1 cellular context compared by ENCODE assay signal in genomic region chr10:43689618-43689954, GRCh38.
A peak's percentile ranks its signal among the peaks of the same experiment; 100 is the strongest.
TF ChIP-seq lines count a peak whose summit lies in the region.

No MANE protein-coding gene starts in this region.

TF ChIP-seq in WTC11, 78 proteins besides CTCF, POLR2A, EP300 and RAD21 (continued from another document and continues in another):
- no peak for TF ChIP-seq ZNF281 (CRISPR knock-in tag; IDR thresholded peaks at IDR 0.05)
- TF ChIP-seq, protein P1, sequence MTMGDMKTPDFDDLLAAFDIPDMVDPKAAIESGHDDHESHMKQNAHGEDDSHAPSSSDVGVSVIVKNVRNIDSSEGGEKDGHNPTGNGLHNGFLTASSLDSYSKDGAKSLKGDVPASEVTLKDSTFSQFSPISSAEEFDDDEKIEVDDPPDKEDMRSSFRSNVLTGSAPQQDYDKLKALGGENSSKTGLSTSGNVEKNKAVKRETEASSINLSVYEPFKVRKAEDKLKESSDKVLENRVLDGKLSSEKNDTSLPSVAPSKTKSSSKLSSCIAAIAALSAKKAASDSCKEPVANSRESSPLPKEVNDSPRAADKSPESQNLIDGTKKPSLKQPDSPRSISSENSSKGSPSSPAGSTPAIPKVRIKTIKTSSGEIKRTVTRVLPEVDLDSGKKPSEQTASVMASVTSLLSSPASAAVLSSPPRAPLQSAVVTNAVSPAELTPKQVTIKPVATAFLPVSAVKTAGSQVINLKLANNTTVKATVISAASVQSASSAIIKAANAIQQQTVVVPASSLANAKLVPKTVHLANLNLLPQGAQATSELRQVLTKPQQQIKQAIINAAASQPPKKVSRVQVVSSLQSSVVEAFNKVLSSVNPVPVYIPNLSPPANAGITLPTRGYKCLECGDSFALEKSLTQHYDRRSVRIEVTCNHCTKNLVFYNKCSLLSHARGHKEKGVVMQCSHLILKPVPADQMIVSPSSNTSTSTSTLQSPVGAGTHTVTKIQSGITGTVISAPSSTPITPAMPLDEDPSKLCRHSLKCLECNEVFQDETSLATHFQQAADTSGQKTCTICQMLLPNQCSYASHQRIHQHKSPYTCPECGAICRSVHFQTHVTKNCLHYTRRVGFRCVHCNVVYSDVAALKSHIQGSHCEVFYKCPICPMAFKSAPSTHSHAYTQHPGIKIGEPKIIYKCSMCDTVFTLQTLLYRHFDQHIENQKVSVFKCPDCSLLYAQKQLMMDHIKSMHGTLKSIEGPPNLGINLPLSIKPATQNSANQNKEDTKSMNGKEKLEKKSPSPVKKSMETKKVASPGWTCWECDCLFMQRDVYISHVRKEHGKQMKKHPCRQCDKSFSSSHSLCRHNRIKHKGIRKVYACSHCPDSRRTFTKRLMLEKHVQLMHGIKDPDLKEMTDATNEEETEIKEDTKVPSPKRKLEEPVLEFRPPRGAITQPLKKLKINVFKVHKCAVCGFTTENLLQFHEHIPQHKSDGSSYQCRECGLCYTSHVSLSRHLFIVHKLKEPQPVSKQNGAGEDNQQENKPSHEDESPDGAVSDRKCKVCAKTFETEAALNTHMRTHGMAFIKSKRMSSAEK (CRISPR knock-in tag; IDR thresholded peaks at IDR 0.05; ENCODE audit: borderline replicate concordance), result no peak
- no peak for TF ChIP-seq E2F5 (CRISPR knock-in tag; IDR thresholded peaks at IDR 0.05)
- no peak for TF ChIP-seq TP53 (CRISPR knock-in tag; IDR thresholded peaks at IDR 0.05)
- no peak for TF ChIP-seq ETV6 (CRISPR knock-in tag; IDR thresholded peaks at IDR 0.05)
- 0 out of 2 replicates have a peak, but pooled peaks have one; percentile 43 for TF ChIP-seq CREM (CRISPR knock-in tag; IDR thresholded peaks at IDR 0.05)
- TF ChIP-seq, protein P2, sequence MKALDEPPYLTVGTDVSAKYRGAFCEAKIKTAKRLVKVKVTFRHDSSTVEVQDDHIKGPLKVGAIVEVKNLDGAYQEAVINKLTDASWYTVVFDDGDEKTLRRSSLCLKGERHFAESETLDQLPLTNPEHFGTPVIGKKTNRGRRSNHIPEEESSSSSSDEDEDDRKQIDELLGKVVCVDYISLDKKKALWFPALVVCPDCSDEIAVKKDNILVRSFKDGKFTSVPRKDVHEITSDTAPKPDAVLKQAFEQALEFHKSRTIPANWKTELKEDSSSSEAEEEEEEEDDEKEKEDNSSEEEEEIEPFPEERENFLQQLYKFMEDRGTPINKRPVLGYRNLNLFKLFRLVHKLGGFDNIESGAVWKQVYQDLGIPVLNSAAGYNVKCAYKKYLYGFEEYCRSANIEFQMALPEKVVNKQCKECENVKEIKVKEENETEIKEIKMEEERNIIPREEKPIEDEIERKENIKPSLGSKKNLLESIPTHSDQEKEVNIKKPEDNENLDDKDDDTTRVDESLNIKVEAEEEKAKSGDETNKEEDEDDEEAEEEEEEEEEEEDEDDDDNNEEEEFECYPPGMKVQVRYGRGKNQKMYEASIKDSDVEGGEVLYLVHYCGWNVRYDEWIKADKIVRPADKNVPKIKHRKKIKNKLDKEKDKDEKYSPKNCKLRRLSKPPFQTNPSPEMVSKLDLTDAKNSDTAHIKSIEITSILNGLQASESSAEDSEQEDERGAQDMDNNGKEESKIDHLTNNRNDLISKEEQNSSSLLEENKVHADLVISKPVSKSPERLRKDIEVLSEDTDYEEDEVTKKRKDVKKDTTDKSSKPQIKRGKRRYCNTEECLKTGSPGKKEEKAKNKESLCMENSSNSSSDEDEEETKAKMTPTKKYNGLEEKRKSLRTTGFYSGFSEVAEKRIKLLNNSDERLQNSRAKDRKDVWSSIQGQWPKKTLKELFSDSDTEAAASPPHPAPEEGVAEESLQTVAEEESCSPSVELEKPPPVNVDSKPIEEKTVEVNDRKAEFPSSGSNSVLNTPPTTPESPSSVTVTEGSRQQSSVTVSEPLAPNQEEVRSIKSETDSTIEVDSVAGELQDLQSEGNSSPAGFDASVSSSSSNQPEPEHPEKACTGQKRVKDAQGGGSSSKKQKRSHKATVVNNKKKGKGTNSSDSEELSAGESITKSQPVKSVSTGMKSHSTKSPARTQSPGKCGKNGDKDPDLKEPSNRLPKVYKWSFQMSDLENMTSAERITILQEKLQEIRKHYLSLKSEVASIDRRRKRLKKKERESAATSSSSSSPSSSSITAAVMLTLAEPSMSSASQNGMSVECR (CRISPR knock-in tag; IDR thresholded peaks at IDR 0.05; ENCODE audit: borderline replicate concordance), result no peak
- no peak for TF ChIP-seq SP1 (CRISPR knock-in tag; conservative IDR thresholded peaks at IDR 0.05)
- TF ChIP-seq EMX1 (CRISPR knock-in tag; IDR thresholded peaks at IDR 0.05), result no peak
- TF ChIP-seq KAT7 (CRISPR knock-in tag; IDR thresholded peaks at IDR 0.05; ENCODE audit: borderline replicate concordance), result no peak
- no peak for TF ChIP-seq FOXJ3 (CRISPR knock-in tag; IDR thresholded peaks at IDR 0.05; ENCODE audit: borderline replicate concordance)
- TF ChIP-seq RELA (CRISPR knock-in tag; IDR thresholded peaks at IDR 0.05; ENCODE audit: borderline replicate concordance), result no peak
- TF ChIP-seq FOXP1 (CRISPR knock-in tag; IDR thresholded peaks at IDR 0.05; ENCODE audit: borderline replicate concordance), result no peak
- TF ChIP-seq JAZF1 (CRISPR knock-in tag; IDR thresholded peaks at IDR 0.05), result no peak
- TF ChIP-seq, protein P3, sequence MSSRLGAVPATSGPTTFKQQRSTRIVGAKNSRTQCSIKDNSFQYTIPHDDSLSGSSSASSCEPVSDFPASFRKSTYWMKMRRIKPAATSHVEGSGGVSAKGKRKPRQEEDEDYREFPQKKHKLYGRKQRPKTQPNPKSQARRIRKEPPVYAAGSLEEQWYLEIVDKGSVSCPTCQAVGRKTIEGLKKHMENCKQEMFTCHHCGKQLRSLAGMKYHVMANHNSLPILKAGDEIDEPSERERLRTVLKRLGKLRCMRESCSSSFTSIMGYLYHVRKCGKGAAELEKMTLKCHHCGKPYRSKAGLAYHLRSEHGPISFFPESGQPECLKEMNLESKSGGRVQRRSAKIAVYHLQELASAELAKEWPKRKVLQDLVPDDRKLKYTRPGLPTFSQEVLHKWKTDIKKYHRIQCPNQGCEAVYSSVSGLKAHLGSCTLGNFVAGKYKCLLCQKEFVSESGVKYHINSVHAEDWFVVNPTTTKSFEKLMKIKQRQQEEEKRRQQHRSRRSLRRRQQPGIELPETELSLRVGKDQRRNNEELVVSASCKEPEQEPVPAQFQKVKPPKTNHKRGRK (CRISPR knock-in tag; IDR thresholded peaks at IDR 0.05; ENCODE audit: borderline replicate concordance), result no peak
- TF ChIP-seq FOXP4 (CRISPR knock-in tag; IDR thresholded peaks at IDR 0.05), result no peak; the same call in 1 of the 2 replicates
- TF ChIP-seq, protein P4, sequence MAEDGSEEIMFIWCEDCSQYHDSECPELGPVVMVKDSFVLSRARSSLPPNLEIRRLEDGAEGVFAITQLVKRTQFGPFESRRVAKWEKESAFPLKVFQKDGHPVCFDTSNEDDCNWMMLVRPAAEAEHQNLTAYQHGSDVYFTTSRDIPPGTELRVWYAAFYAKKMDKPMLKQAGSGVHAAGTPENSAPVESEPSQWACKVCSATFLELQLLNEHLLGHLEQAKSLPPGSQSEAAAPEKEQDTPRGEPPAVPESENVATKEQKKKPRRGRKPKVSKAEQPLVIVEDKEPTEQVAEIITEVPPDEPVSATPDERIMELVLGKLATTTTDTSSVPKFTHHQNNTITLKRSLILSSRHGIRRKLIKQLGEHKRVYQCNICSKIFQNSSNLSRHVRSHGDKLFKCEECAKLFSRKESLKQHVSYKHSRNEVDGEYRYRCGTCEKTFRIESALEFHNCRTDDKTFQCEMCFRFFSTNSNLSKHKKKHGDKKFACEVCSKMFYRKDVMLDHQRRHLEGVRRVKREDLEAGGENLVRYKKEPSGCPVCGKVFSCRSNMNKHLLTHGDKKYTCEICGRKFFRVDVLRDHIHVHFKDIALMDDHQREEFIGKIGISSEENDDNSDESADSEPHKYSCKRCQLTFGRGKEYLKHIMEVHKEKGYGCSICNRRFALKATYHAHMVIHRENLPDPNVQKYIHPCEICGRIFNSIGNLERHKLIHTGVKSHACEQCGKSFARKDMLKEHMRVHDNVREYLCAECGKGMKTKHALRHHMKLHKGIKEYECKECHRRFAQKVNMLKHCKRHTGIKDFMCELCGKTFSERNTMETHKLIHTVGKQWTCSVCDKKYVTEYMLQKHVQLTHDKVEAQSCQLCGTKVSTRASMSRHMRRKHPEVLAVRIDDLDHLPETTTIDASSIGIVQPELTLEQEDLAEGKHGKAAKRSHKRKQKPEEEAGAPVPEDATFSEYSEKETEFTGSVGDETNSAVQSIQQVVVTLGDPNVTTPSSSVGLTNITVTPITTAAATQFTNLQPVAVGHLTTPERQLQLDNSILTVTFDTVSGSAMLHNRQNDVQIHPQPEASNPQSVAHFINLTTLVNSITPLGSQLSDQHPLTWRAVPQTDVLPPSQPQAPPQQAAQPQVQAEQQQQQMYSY (CRISPR knock-in tag; IDR thresholded peaks at IDR 0.05), result no peak
- TF ChIP-seq, protein P5, sequence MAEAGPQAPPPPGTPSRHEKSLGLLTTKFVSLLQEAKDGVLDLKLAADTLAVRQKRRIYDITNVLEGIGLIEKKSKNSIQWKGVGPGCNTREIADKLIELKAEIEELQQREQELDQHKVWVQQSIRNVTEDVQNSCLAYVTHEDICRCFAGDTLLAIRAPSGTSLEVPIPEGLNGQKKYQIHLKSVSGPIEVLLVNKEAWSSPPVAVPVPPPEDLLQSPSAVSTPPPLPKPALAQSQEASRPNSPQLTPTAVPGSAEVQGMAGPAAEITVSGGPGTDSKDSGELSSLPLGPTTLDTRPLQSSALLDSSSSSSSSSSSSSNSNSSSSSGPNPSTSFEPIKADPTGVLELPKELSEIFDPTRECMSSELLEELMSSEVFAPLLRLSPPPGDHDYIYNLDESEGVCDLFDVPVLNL (CRISPR knock-in tag; IDR thresholded peaks at IDR 0.05; ENCODE audit: borderline replicate concordance, low read depth), result no peak
- no peak for TF ChIP-seq GRHL2 (CRISPR knock-in tag; IDR thresholded peaks at IDR 0.05; ENCODE audit: insufficient replicate concordance, severe bottlenecking)
- no peak for TF ChIP-seq ATF1 (CRISPR knock-in tag; IDR thresholded peaks at IDR 0.05)
- TF ChIP-seq CREB1 (CRISPR knock-in tag; IDR thresholded peaks at IDR 0.05), result no peak
- no peak for TF ChIP-seq USF2 (CRISPR knock-in tag; IDR thresholded peaks at IDR 0.05)
- TF ChIP-seq E2F1 (CRISPR knock-in tag; IDR thresholded peaks at IDR 0.05), result no peak
